Comparison of ENCODE assay signal across 11 cellular contexts in genomic region chr10:71268247-71268691, GRCh38. TPM values are rescaled to one million over a fixed set of nuclear protein-coding genes. Genes with fewer than 3 reads are reported as not detected.
A peak's percentile ranks its signal among the peaks of the same experiment; 100 is the strongest.
DNase-seq lines count a peak whose midpoint lies in the region; ATAC-seq, FAIRE-seq and TF ChIP-seq lines count a peak whose summit lies in the region.
"Had no signal": no experiment of that assay in that cellular context is flagged by ENCODE, and none has a peak within 500 bp of the region (broad histone marks: within the 10 kb centered on the region; RNA-seq: fewer than 3 reads in every experiment).

No MANE protein-coding gene starts in this region.

- FAIRE-seq in urothelium cell line (lab: Jason Lieb, UNC), result no peak
- FAIRE-seq: GM12891 had no signal

- ATAC-seq in HG03045 (IDR thresholded peaks at IDR 0.05; ENCODE audit: unreplicated experiment), result no peak
- ATAC-seq in GM21423 (IDR thresholded peaks at IDR 0.05; ENCODE audit: unreplicated experiment), result no peak

- TF ChIP-seq CTCF in epithelial cell of esophagus (IDR thresholded peaks at IDR 0.05; ENCODE audit: insufficient read depth, low read depth, low read length, missing control alignments), result peak; percentile 59

- H3K4me3 ChIP-seq in epithelial cell of esophagus (ENCODE audit: low read length), result no peak overlapping the region
- H3K4me3 ChIP-seq: ovary had no signal

- DNase-seq in COLO668 (lab: John Stamatoyannopoulos, UW; ENCODE audit: unreplicated experiment) (peak; percentile 0), NCI-H1694 treated with DMSO at 0.1 percent for 48 hours (lab: John Stamatoyannopoulos, UW) (peak; percentile 34), epithelial cell of esophagus (ENCODE audit: low read depth) (peak; percentile 38), myocyte (ENCODE audit: low read depth) (peak; percentile 49), HPDE6-E6E7 (ENCODE audit: extremely low spot score) (no peak), urothelium cell line (ENCODE audit: low spot score) (no peak)
- DNase-seq: NCI-H187, ovary had no signal

RNA-seq across cellular contexts. Expression of gene SLC29A3, which starts 50.8 kb away (rescaled TPM):
- total RNA-seq in myocyte, result 0.94 and 1.3 TPM in 2 replicates
- polyA plus RNA-seq in myocyte (2012), result 2.3 TPM

RNA-seq across cellular contexts. Expression of gene UNC5B, which starts 55.9 kb away (rescaled TPM):
- 3.6 and 5.2 TPM in 2 replicates for total RNA-seq in myocyte
- polyA plus RNA-seq in myocyte (2012), result 43.0 TPM

Comparison
In these comparisons a context has a peak if more than half of its experiments do, and no peak if none do; other contexts are left out.
1. DNase-seq: peak in COLO668 (single experiment), NCI-H1694 treated with DMSO at 0.1 percent for 48 hours (single experiment), epithelial cell of esophagus (single experiment) and myocyte (single experiment); none in HPDE6-E6E7 (single experiment) and urothelium cell line (single experiment).